16 cellular contexts compared by ENCODE assay signal in the genomic region with DNA sequence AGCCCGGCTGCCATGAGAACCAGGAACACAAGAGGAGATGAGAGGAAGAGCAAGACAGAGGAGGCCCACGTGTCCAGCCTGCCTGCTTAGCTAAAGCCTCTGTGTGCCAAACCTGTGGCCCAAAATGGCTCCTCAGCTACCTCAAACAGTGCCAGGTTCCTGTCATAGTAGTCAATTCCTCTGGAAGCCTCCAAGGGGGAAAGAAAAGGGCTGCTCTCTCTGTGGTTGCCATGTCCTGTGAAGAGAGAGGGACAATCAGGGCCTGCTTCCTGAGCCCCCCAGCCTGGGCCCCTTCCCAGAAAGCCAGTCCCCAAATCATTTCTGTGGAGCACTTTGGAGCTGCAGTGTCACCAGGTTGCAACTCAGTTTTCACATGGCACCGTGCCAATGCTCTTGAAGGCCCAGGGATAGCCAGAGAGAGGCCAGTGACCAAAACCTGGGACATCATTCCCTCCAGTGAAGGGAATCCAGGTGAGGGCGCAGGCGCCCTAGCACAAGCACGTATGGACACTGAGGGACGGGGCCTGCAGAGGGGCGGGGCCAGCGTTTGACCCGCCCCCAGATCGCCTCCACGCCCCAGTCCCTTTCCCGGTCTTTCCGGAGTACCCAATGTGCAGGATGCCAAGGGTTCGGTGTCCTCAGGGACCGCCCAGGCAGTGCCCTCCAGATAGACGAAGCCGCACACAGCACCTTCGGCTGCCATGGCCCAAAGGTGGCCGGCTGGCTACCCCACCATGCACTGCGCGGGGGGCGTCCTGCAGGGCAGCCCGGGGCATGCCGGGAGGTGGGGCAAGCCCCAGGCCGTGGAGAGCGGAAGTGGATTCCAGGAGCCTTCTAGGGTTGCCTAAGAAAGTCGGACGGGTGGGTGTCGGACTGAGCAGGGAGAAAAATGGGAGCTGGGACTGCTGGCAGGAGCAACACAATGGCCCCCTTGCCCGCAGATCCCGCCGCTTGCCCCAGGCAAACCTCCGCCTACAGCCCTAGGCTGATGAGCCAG. TPM values are rescaled to one million over a fixed set of nuclear protein-coding genes. Genes with fewer than 3 reads are reported as not detected.
A peak's percentile ranks its signal among the peaks of the same experiment; 100 is the strongest.
DNase-seq lines count a peak whose midpoint lies in the region; ATAC-seq and TF ChIP-seq lines count a peak whose summit lies in the region.
"Had no signal": no experiment of that assay in that cellular context is flagged by ENCODE, and none has a peak within 500 bp of the region (broad histone marks: within the 10 kb centered on the region; RNA-seq: fewer than 3 reads in every experiment).

No MANE protein-coding gene starts in this region.

- no peaks in the 10 kb centered on the region for H3K27me3 Mint-ChIP-seq in activated T-helper 1 cell treated with anti-CD3 and anti-CD28 coated beads, Interleukin-12 subunit alpha, Interleukin-12 subunit beta, Interleukin-2, Interleukin-4 antibody, amounts not matched to agents 30 ng/mL and 10 ng/mL and 1 ng/mL, durations not matched to agents 14 hours and 24 hours and 36 hours (ENCODE audit: insufficient read depth)
- H3K27me3 Mint-ChIP-seq: natural killer cell treated with Interleukin-12 subunit alpha and Interleukin-12 subunit beta and Interleukin-15 and Interleukin-18, amount 100 ng/mL, for 72 hours had no signal

- TF ChIP-seq POLR2A in body of pancreas (IDR thresholded peaks at IDR 0.05) (no peak), gastrocnemius medialis (IDR thresholded peaks at IDR 0.05) (no peak)

- CTCF ChIA-PET in HEK293 (lab: Yijun Ruan, JAX), result interaction anchor here (0.6 to 1.1 kb wide), 2 partner anchors 30 to 77 kb away, joined by 3 to 4 read pairs; no protein-coding TSS in a partner anchor

- no peak overlapping the region for H3K27ac Mint-ChIP-seq in activated T-helper 1 cell treated with anti-CD3 and anti-CD28 coated beads, Interleukin-12 subunit alpha, Interleukin-12 subunit beta, Interleukin-2, Interleukin-4 antibody, amounts not matched to agents 30 ng/mL and 10 ng/mL and 1 ng/mL, durations not matched to agents 14 hours and 24 hours and 36 hours
- H3K27ac Mint-ChIP-seq: activated T-cell treated with anti-CD3 and anti-CD28 coated beads, Interleukin-2, amount 50 U/mL, for 72 hours; CD14-positive monocyte; natural killer cell treated with Interleukin-12 subunit alpha and Interleukin-12 subunit beta and Interleukin-15 and Interleukin-18, amount 100 ng/mL, for 72 hours had no signal

- DNase-seq in body of pancreas (peak in 3 of 4 donors; percentile 40 to 53 (median 52)), gastrocnemius medialis (peak in 1 of 2 donors; percentile 64), T-helper 2 cell (no peak), GM13977 (ENCODE audit: low spot score) (no peak), NCI-H2171 treated with DMSO at 0.1 percent for 48 hours (lab: John Stamatoyannopoulos, UW) (no peak)
- no peak for DNase-seq in activated T-helper 1 cell treated with anti-CD3 and anti-CD28 coated beads, Interleukin-12 subunit alpha, Interleukin-12 subunit beta, Interleukin-2, Interleukin-4 antibody, amounts not matched to agents 30 ng/mL and 10 ng/mL and 1 ng/mL, durations not matched to agents 14 hours and 24 hours and 36 hours (ENCODE audit: low spot score)
- DNase-seq: activated T-cell treated with anti-CD3 and anti-CD28 coated beads, Interleukin-2, amount 50 U/mL, for 72 hours; immature natural killer cell; NCI-H1092; NCI-H774 had no signal

- H3K4me3 Mint-ChIP-seq in activated T-helper 1 cell treated with anti-CD3 and anti-CD28 coated beads, Interleukin-12 subunit alpha, Interleukin-12 subunit beta, Interleukin-2, Interleukin-4 antibody, amounts not matched to agents 30 ng/mL and 10 ng/mL and 1 ng/mL, durations not matched to agents 14 hours and 24 hours and 36 hours, result no peak overlapping the region
- H3K4me3 Mint-ChIP-seq: activated T-cell treated with anti-CD3 and anti-CD28 coated beads, Interleukin-2, amount 50 U/mL, for 72 hours; CD14-positive monocyte; immature natural killer cell; natural killer cell treated with Interleukin-12 subunit alpha and Interleukin-12 subunit beta and Interleukin-15 and Interleukin-18, amount 100 ng/mL, for 72 hours had no signal

- H3K4me1 ChIP-seq in HEK293 (ENCODE audit: control insufficient read depth, insufficient read depth, low read length) (no peaks in the 10 kb centered on the region; the same call in none of the 2 replicates), body of pancreas (peaks cover 55% of the 10 kb centered on the region), iPS-20b (ENCODE audit: insufficient read depth, low read length) (peaks cover 25% of the 10 kb centered on the region), gastrocnemius medialis (peaks cover 90 to 92% of the 10 kb centered on the region in 2 donors)

- H3K9me3 Mint-ChIP-seq in activated T-helper 1 cell treated with anti-CD3 and anti-CD28 coated beads, Interleukin-12 subunit alpha, Interleukin-12 subunit beta, Interleukin-2, Interleukin-4 antibody, amounts not matched to agents 30 ng/mL and 10 ng/mL and 1 ng/mL, durations not matched to agents 14 hours and 24 hours and 36 hours, result no peaks in the 10 kb centered on the region
- H3K9me3 Mint-ChIP-seq: activated T-cell treated with anti-CD3 and anti-CD28 coated beads, Interleukin-2, amount 50 U/mL, for 72 hours; CD14-positive monocyte; immature natural killer cell; natural killer cell treated with Interleukin-12 subunit alpha and Interleukin-12 subunit beta and Interleukin-15 and Interleukin-18, amount 100 ng/mL, for 72 hours had no signal

- in situ Hi-C loops in gastrocnemius medialis (cut with MboI; ENCODE audit: low sequenced_read_pairs in 4 of 4), result no loop called here
- in situ Hi-C loops in GM13977 (cut with MboI; ENCODE audit: low pct_unique_long_range_greater_than_20kb, low sequenced_read_pairs, unreplicated experiment), result no loop called here

- ATAC-seq in body of pancreas (no peak), gastrocnemius medialis (peak in 1 of 2 donors; percentile 4)
- ATAC-seq: activated T-cell treated with anti-CD3 and anti-CD28 coated beads, Interleukin-2, amount 50 U/mL, for 72 hours; natural killer cell treated with Interleukin-12 subunit alpha and Interleukin-12 subunit beta and Interleukin-15 and Interleukin-18, amount 100 ng/mL, for 72 hours had no signal

- peaks cover 0 to 75% of the 10 kb centered on the region in 2 experiments; a peak in 2 of 3 replicates for H3K36me3 ChIP-seq in HEK293 (ENCODE audit: control insufficient read depth in 2 of 2, insufficient read depth in 1 of 2, low read length in 2 of 2)
- peaks cover 0 to under 1% of the 10 kb centered on the region in 2 donors for H3K36me3 ChIP-seq in body of pancreas (replicated peaks in 1 of 2; ENCODE audit: insufficient read depth in 1 of 2, low read depth in 2 of 2)
- peaks cover 43% of the 10 kb centered on the region for H3K36me3 ChIP-seq in iPS-20b (ENCODE audit: insufficient read depth, low read depth, low read length)
- no peaks in the 10 kb centered on the region for H3K36me3 ChIP-seq in gastrocnemius medialis

- H3K9ac ChIP-seq in iPS-20b (ENCODE audit: low read depth, low read length), result peak overlapping the region; percentile 34; the same call in 1 of the 2 replicates

- peaks cover 36% of the 10 kb centered on the region for H3K4me1 Mint-ChIP-seq in activated T-helper 1 cell treated with anti-CD3 and anti-CD28 coated beads, Interleukin-12 subunit alpha, Interleukin-12 subunit beta, Interleukin-2, Interleukin-4 antibody, amounts not matched to agents 30 ng/mL and 10 ng/mL and 1 ng/mL, durations not matched to agents 14 hours and 24 hours and 36 hours (ENCODE audit: low read depth)

- peaks cover 17% of the 10 kb centered on the region for H3K36me3 Mint-ChIP-seq in activated T-helper 1 cell treated with anti-CD3 and anti-CD28 coated beads, Interleukin-12 subunit alpha, Interleukin-12 subunit beta, Interleukin-2, Interleukin-4 antibody, amounts not matched to agents 30 ng/mL and 10 ng/mL and 1 ng/mL, durations not matched to agents 14 hours and 24 hours and 36 hours (ENCODE audit: low read depth)

- POLR2A ChIA-PET in HEK293 (lab: Yijun Ruan, JAX), result interaction anchor here (0.6 to 1.8 kb wide), 4 partner anchors 16 to 357 kb away, joined by 3 to 6 read pairs (median 4); a partner anchor contains a TSS

- TF ChIP-seq CTCF in HEK293 (tag by site-specific recombination; IDR thresholded peaks at IDR 0.05), result no peak
- no peak for TF ChIP-seq CTCF in body of pancreas (IDR thresholded peaks at IDR 0.05)
- no peak for TF ChIP-seq CTCF in gastrocnemius medialis (IDR thresholded peaks at IDR 0.05 in 4 of 5, conservative IDR thresholded peaks at IDR 0.05 in 1 of 5)
- TF ChIP-seq CTCF in GM13977 (IDR thresholded peaks at IDR 0.05; ENCODE audit: extremely low read depth, insufficient read depth, missing control alignments), result no peak

- 77 to 87% methylated on average over 15 to 34 of the region's 34 CpGs for WGBS in body of pancreas, 2 donors

- H3K27me3 ChIP-seq in body of pancreas (no peaks in the 10 kb centered on the region), iPS-20b (ENCODE audit: insufficient read depth, low read length) (peaks cover 8% of the 10 kb centered on the region; the same call in 1 of the 2 replicates), gastrocnemius medialis (no peaks in the 10 kb centered on the region)

- H3K9me3 ChIP-seq in HEK293 (ENCODE audit: control insufficient read depth, insufficient read depth, low read depth, low read length), result no peaks in the 10 kb centered on the region
- H3K9me3 ChIP-seq in body of pancreas, result no peaks in the 10 kb centered on the region
- no peaks in the 10 kb centered on the region for H3K9me3 ChIP-seq in iPS-20b (ENCODE audit: insufficient read depth, low read depth, low read length)
- H3K9me3 ChIP-seq in gastrocnemius medialis, result no peaks in the 10 kb centered on the region

- intact Hi-C loops in body of pancreas (cut with DNase I) (no loop called here), gastrocnemius medialis (cut with DNase I; ENCODE audit: low total_unique reads) (no loop called here)
- intact Hi-C loops in activated T-helper 1 cell treated with anti-CD3 and anti-CD28 coated beads, Interleukin-12 subunit alpha, Interleukin-12 subunit beta, Interleukin-2, Interleukin-4 antibody, amounts not matched to agents 30 ng/mL and 10 ng/mL and 1 ng/mL, durations not matched to agents 14 hours and 24 hours and 36 hours (cut with micrococcal nuclease), result no loop called here

- no peak overlapping the region for H3K27ac ChIP-seq in HEK293 (ENCODE audit: extremely low read depth, low read depth, low read length)
- H3K27ac ChIP-seq in body of pancreas, result peak overlapping the region in 1 of 4 donors; percentile 37
- no peak overlapping the region for H3K27ac ChIP-seq in iPS-20b (ENCODE audit: low read length)
- H3K27ac ChIP-seq in gastrocnemius medialis, result peak overlapping the region; percentile 87 to 95 (median 89)
- H3K27ac ChIP-seq: HL-60 had no signal

- H3K4me3 ChIP-seq in HEK293 (ENCODE audit: low read depth, low read length), result no peak overlapping the region
- no peak overlapping the region for H3K4me3 ChIP-seq in body of pancreas
- H3K4me3 ChIP-seq in iPS-20b (ENCODE audit: low read length), result peak overlapping the region; percentile 45; the same call in 1 of the 2 replicates
- H3K4me3 ChIP-seq in gastrocnemius medialis, result peak overlapping the region in 2 of 4 donors; percentile 5 to 11

RNA-seq across cellular contexts. Expression of a gene that starts 4.8 kb away (rescaled TPM):
- 10 to 100 TPM; 23.3 to 61.3 TPM for total RNA-seq in body of pancreas
- total RNA-seq in gastrocnemius medialis, result 10 to 100 TPM; 10.4 to 30.8 (median 15.8) TPM
- total RNA-seq in activated T-helper 1 cell treated with anti-CD3 and anti-CD28 coated beads, Interleukin-12 subunit alpha, Interleukin-12 subunit beta, Interleukin-2, Interleukin-4 antibody, amounts not matched to agents 30 ng/mL and 10 ng/mL and 1 ng/mL, durations not matched to agents 14 hours and 24 hours and 36 hours, result 40.0 and 43.1 TPM in 2 replicates

RNA-seq across cellular contexts. Expression of a gene that starts 16.7 kb away (rescaled TPM):
- not detected for total RNA-seq in body of pancreas
- total RNA-seq in gastrocnemius medialis, result not detected
- not detected in 2 replicates for total RNA-seq in activated T-helper 1 cell treated with anti-CD3 and anti-CD28 coated beads, Interleukin-12 subunit alpha, Interleukin-12 subunit beta, Interleukin-2, Interleukin-4 antibody, amounts not matched to agents 30 ng/mL and 10 ng/mL and 1 ng/mL, durations not matched to agents 14 hours and 24 hours and 36 hours
- total RNA-seq: epithelial cell of proximal tubule; natural killer cell treated with Interleukin-12 subunit alpha and Interleukin-12 subunit beta and Interleukin-15 and Interleukin-18, amount 100 ng/mL, for 72 hours had no signal

RNA-seq across cellular contexts. Expression of a gene that starts 19.7 kb away (rescaled TPM):
- total RNA-seq in body of pancreas, result 10 to 100 TPM in 1 of 2 donors, 1 to 10 TPM in 1; 7.5 to 17.8 TPM
- total RNA-seq in gastrocnemius medialis, result 10 to 100 TPM in 1 of 4 donors, 1 to 10 TPM in 3; 2.5 to 18.7 (median 3.5) TPM
- 12.7 and 20.3 TPM in 2 replicates for total RNA-seq in activated T-helper 1 cell treated with anti-CD3 and anti-CD28 coated beads, Interleukin-12 subunit alpha, Interleukin-12 subunit beta, Interleukin-2, Interleukin-4 antibody, amounts not matched to agents 30 ng/mL and 10 ng/mL and 1 ng/mL, durations not matched to agents 14 hours and 24 hours and 36 hours

RNA-seq across cellular contexts. Expression of a gene that starts 27.0 kb away (rescaled TPM):
- total RNA-seq in body of pancreas (10 to 100 TPM; 16.2 to 26.7 TPM), gastrocnemius medialis (10 to 100 TPM; 18.3 to 41.4 (median 23.9) TPM)
- total RNA-seq in activated T-helper 1 cell treated with anti-CD3 and anti-CD28 coated beads, Interleukin-12 subunit alpha, Interleukin-12 subunit beta, Interleukin-2, Interleukin-4 antibody, amounts not matched to agents 30 ng/mL and 10 ng/mL and 1 ng/mL, durations not matched to agents 14 hours and 24 hours and 36 hours, result 213 and 218 TPM in 2 replicates

RNA-seq across cellular contexts. Expression of a gene that starts 32.0 kb away (rescaled TPM):
- total RNA-seq in body of pancreas, result 1,000 to 10,000 TPM in 1 of 2 donors, 100 to 1,000 TPM in 1; 286 to 1,726 TPM
- under 1 TPM in 1 of 4 donors, not detected in 3; 0.27 TPM for total RNA-seq in gastrocnemius medialis
- 5.5 and 6.9 TPM in 2 replicates for total RNA-seq in activated T-helper 1 cell treated with anti-CD3 and anti-CD28 coated beads, Interleukin-12 subunit alpha, Interleukin-12 subunit beta, Interleukin-2, Interleukin-4 antibody, amounts not matched to agents 30 ng/mL and 10 ng/mL and 1 ng/mL, durations not matched to agents 14 hours and 24 hours and 36 hours

Comparison
In these comparisons a context has a peak if more than half of its experiments do, and no peak if none do; other contexts are left out.
1. H3K27ac ChIP-seq: peak in gastrocnemius medialis (4 of 4); none in HEK293 (single experiment) and iPS-20b (single experiment).
2. DNase-seq: peak in body of pancreas (3 of 4); none in activated T-helper 1 cell treated with anti-CD3 and anti-CD28 coated beads, Interleukin-12 subunit alpha, Interleukin-12 subunit beta, Interleukin-2, Interleukin-4 antibody, amounts not matched to agents 30 ng/mL and 10 ng/mL and 1 ng/mL, durations not matched to agents 14 hours and 24 hours and 36 hours (single experiment), T-helper 2 cell (0 of 5), GM13977 (single experiment) and NCI-H2171 treated with DMSO at 0.1 percent for 48 hours (single experiment).